24 cellular contexts compared by ENCODE assay signal in genomic region chr2:50098242-50098641, GRCh38.
DNase-seq lines count a peak whose midpoint lies in the region; ATAC-seq, FAIRE-seq and TF ChIP-seq lines count a peak whose summit lies in the region.
"Had no signal": no experiment of that assay in that cellular context is flagged by ENCODE, and none has a peak within 500 bp of the region (broad histone marks: within the 10 kb centered on the region; RNA-seq: fewer than 3 reads in every experiment).

No MANE protein-coding gene starts in this region.

- no peak overlapping the region for H2AFZ ChIP-seq in hepatocyte
- H2AFZ ChIP-seq: GM23248 had no signal

- no peaks in the 10 kb centered on the region for H4K20me1 ChIP-seq in hepatocyte (ENCODE audit: insufficient read depth, poor library complexity, severe bottlenecking)

- WGBS in hepatocyte (ENCODE audit: low lambda C conversion rate, missing lambda C conversion rate), result 57% methylated on average over 1 of the region's 1 CpG

- DNase-seq in AG08395 (ENCODE audit: low spot score), result peak; percentile 2
- peak; percentile 3 for DNase-seq in astrocyte of the hippocampus (ENCODE audit: low read depth, low spot score)
- peak; percentile 10 for DNase-seq in hepatocyte (ENCODE audit: low spot score)
- no peak for DNase-seq in activated naive CD4-positive, alpha-beta T cell treated with anti-CD3 and anti-CD28 coated beads, Interleukin-2, amount 50 U/mL, for 16 hours
- no peak for DNase-seq in inferior parietal cortex (ENCODE audit: extremely low spot score)
- no peak for DNase-seq in HTR-8/SVneo (ENCODE audit: insufficient read length, low spot score)
- DNase-seq: AML-193; C1 segment of cervical spinal cord; Calu3; CD4-positive, alpha-beta memory T cell; COR-L47; DMS53; DMS79 treated with DMSO at 0.1 percent for 48 hours; GF-D8; GM23248; H9; HFFc6 had no signal

- peaks cover 12% of the 10 kb centered on the region for H3K4me1 ChIP-seq in hepatocyte (ENCODE audit: insufficient read depth)

- no peak overlapping the region for H3K4me3 ChIP-seq in hepatocyte
- H3K4me3 ChIP-seq: GM23248 had no signal

- H3K27me3 ChIP-seq in hepatocyte, result no peaks in the 10 kb centered on the region

- no peaks in the 10 kb centered on the region for H3K36me3 ChIP-seq in hepatocyte (replicated peaks; ENCODE audit: insufficient read depth, low read depth)

- no peaks in the 10 kb centered on the region for H3K9me3 ChIP-seq in hepatocyte (ENCODE audit: low read depth)

- H3K4me2 ChIP-seq in hepatocyte, result no peak overlapping the region

- TF ChIP-seq RAD21 in Ishikawa (IDR thresholded peaks at IDR 0.05; ENCODE audit: low read depth), result no peak

- FAIRE-seq in HTR-8/SVneo (lab: Jason Lieb, UNC), result no peak
- FAIRE-seq: A204.1, GM12892, GM19239 had no signal

- no peak overlapping the region for H3K27ac ChIP-seq in hepatocyte
- H3K27ac ChIP-seq: 22Rv1, GM23248 had no signal

- no peak for TF ChIP-seq CTCF in hepatocyte (IDR thresholded peaks at IDR 0.05; ENCODE audit: poor library complexity)

- ATAC-seq in HG03469 (IDR thresholded peaks at IDR 0.05; ENCODE audit: unreplicated experiment), result no peak
- ATAC-seq: HCT116 had no signal

- H3K9me2 ChIP-seq in hepatocyte (replicated peaks; ENCODE audit: insufficient read depth), result no peaks in the 10 kb centered on the region

- no peak for TF ChIP-seq EP300 in Ishikawa (IDR thresholded peaks at IDR 0.05; ENCODE audit: borderline replicate concordance)

- H3K79me2 ChIP-seq in hepatocyte, result no peaks in the 10 kb centered on the region

TF ChIP-seq in Ishikawa, 13 proteins besides CTCF, POLR2A, EP300 and RAD21:
- no peak for TF ChIP-seq ZBTB7A (IDR thresholded peaks at IDR 0.05; ENCODE audit: low read depth)
- peak; percentile 52 for TF ChIP-seq REST (IDR thresholded peaks at IDR 0.05; ENCODE audit: low read depth)

Comparison
In these comparisons a context has a peak if more than half of its experiments do, and no peak if none do; other contexts are left out.
1. DNase-seq: peak in AG08395 (single experiment), astrocyte of the hippocampus (single experiment) and hepatocyte (single experiment); none in activated naive CD4-positive, alpha-beta T cell treated with anti-CD3 and anti-CD28 coated beads, Interleukin-2, amount 50 U/mL, for 16 hours (single experiment), inferior parietal cortex (single experiment) and HTR-8/SVneo (single experiment).